In the genomic region with DNA sequence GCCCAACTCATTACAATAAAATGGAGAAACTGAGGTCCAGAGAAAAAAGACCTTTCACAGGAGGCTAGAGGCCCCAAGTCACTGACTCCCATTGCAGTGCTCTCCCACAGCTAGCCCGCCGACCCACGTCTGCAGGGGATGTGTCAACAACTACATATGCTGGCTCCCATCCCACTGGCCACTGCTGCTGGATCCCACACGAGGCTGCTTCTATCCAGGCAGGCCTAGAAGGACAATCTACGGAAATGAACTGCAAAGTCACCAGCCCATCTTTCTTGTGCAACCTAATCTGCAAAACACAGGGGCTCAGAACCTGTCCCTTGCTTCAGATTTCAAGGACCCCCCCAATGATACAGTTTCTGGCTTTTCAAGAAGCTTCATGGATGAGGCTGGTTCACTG, we compare ENCODE assay signal across 19 cellular contexts. TPM values are rescaled to one million over a fixed set of nuclear protein-coding genes. Genes with fewer than 3 reads are reported as not detected.
DNase-seq lines count a peak whose midpoint lies in the region; ATAC-seq and TF ChIP-seq lines count a peak whose summit lies in the region.
"Had no signal": no experiment of that assay in that cellular context is flagged by ENCODE, and none has a peak within 500 bp of the region (broad histone marks: within the 10 kb centered on the region; RNA-seq: fewer than 3 reads in every experiment).

No MANE protein-coding gene starts in this region.

- H3K36me3 ChIP-seq in gastroesophageal sphincter (no peaks in the 10 kb centered on the region), upper lobe of right lung (no peaks in the 10 kb centered on the region), SJCRH30 (peaks cover 5% of the 10 kb centered on the region)
- H3K36me3 ChIP-seq: breast epithelium, HAP-1 had no signal

- no peaks in the 10 kb centered on the region for H3K9me3 Mint-ChIP-seq in activated T-cell treated with anti-CD3 and anti-CD28 coated beads, Interleukin-2, amount 50 U/mL, for 24 hours
- no peaks in the 10 kb centered on the region for H3K9me3 Mint-ChIP-seq in natural killer cell treated with Interleukin-12 subunit alpha and Interleukin-12 subunit beta and Interleukin-15 and Interleukin-18, amount 100 ng/mL, for 72 hours

- no peak overlapping the region for H3K4me3 Mint-ChIP-seq in activated T-cell treated with anti-CD3 and anti-CD28 coated beads, Interleukin-2, amount 50 U/mL, for 24 hours
- no peak overlapping the region for H3K4me3 Mint-ChIP-seq in natural killer cell treated with Interleukin-12 subunit alpha and Interleukin-12 subunit beta and Interleukin-15 and Interleukin-18, amount 100 ng/mL, for 72 hours
- H3K4me3 Mint-ChIP-seq: activated naive CD8-positive, alpha-beta T cell had no signal

- H3K27ac Mint-ChIP-seq in activated T-cell treated with anti-CD3 and anti-CD28 coated beads, Interleukin-2, amount 50 U/mL, for 24 hours = peak overlapping the region; percentile 48
- peak overlapping the region; percentile 57 to 87 for H3K27ac Mint-ChIP-seq in natural killer cell treated with Interleukin-12 subunit alpha and Interleukin-12 subunit beta and Interleukin-15 and Interleukin-18, amount 100 ng/mL, for 72 hours
- H3K27ac Mint-ChIP-seq: activated naive CD8-positive, alpha-beta T cell had no signal

- intact Hi-C loops in upper lobe of right lung (cut with DNase I) = no loop called here

- H3K27ac ChIP-seq in gastroesophageal sphincter (peak overlapping the region in 3 of 4 donors; percentile 60 to 85 (median 84)), upper lobe of right lung (peak overlapping the region; percentile 79), SJCRH30 (no peak overlapping the region), caudate nucleus (ENCODE audit: low read depth, low read length) (no peak overlapping the region)
- H3K27ac ChIP-seq: 22Rv1, BLaER1 had no signal

- H3K9me3 ChIP-seq in gastroesophageal sphincter (no peaks in the 10 kb centered on the region), upper lobe of right lung (no peaks in the 10 kb centered on the region), SJCRH30 (replicated peaks) (no peaks in the 10 kb centered on the region)
- H3K9me3 ChIP-seq: BLaER1, breast epithelium, HAP-1 had no signal

- no peak overlapping the region for H3K4me3 ChIP-seq in gastroesophageal sphincter
- no peak overlapping the region for H3K4me3 ChIP-seq in upper lobe of right lung
- H3K4me3 ChIP-seq in SJCRH30 = no peak overlapping the region
- H3K4me3 ChIP-seq: BLaER1, breast epithelium, HAP-1 had no signal

- H3K4me1 Mint-ChIP-seq in activated T-cell treated with anti-CD3 and anti-CD28 coated beads, Interleukin-2, amount 50 U/mL, for 24 hours (ENCODE audit: low read depth) = peaks cover 84% of the 10 kb centered on the region
- H3K4me1 Mint-ChIP-seq in natural killer cell treated with Interleukin-12 subunit alpha and Interleukin-12 subunit beta and Interleukin-15 and Interleukin-18, amount 100 ng/mL, for 72 hours (ENCODE audit: low read depth in 2 of 2) = peaks cover 74 to 81% of the 10 kb centered on the region in 2 donors

- no peaks in the 10 kb centered on the region for H3K27me3 ChIP-seq in gastroesophageal sphincter
- no peaks in the 10 kb centered on the region for H3K27me3 ChIP-seq in upper lobe of right lung
- no peaks in the 10 kb centered on the region for H3K27me3 ChIP-seq in SJCRH30
- H3K27me3 ChIP-seq: BLaER1, breast epithelium had no signal

- DNase-seq in activated T-cell treated with anti-CD3 and anti-CD28 coated beads, Interleukin-2, amount 50 U/mL, for 24 hours = no peak
- no peak for DNase-seq in activated T-cell treated with anti-CD3 and anti-CD28 coated beads, Interleukin-2, amount 50 U/mL, for 1 hour
- DNase-seq in natural killer cell treated with Interleukin-12 subunit alpha and Interleukin-12 subunit beta and Interleukin-15 and Interleukin-18, amount 100 ng/mL, for 72 hours (ENCODE audit: low spot score) = no peak
- DNase-seq in upper lobe of right lung (no peak), SJCRH30 (no peak), caudate nucleus (lab: John Stamatoyannopoulos, UW) (no peak)
- DNase-seq: activated CD4-positive, alpha-beta T cell treated with anti-CD3 and anti-CD28 coated beads for 4 hours; DMS153; NCI-H2029; NCI-H510A; nucleus accumbens; stimulated activated CD4-positive, alpha-beta T cell treated with anti-CD3 and anti-CD28 coated beads, Interleukin-4, amount 100 ng/mL, for 1 hour had no signal

- 27 to 60% methylated on average over 1 to 4 of the region's 5 CpGs for WGBS in gastroesophageal sphincter (ENCODE audit: low coverage in 1 of 2), 2 donors

- peaks cover 9 to 91% (median 24%) of the 10 kb centered on the region in 3 donors for H3K4me1 ChIP-seq in gastroesophageal sphincter
- peaks cover 63% of the 10 kb centered on the region for H3K4me1 ChIP-seq in upper lobe of right lung
- H3K4me1 ChIP-seq in SJCRH30 = peaks cover 3% of the 10 kb centered on the region
- H3K4me1 ChIP-seq: breast epithelium, HAP-1 had no signal

- TF ChIP-seq CTCF in gastroesophageal sphincter (IDR thresholded peaks at IDR 0.05) (no peak), upper lobe of right lung (IDR thresholded peaks at IDR 0.05) (no peak)

- no peaks in the 10 kb centered on the region for H3K27me3 Mint-ChIP-seq in activated T-cell treated with anti-CD3 and anti-CD28 coated beads, Interleukin-2, amount 50 U/mL, for 24 hours
- no peaks in the 10 kb centered on the region for H3K27me3 Mint-ChIP-seq in natural killer cell treated with Interleukin-12 subunit alpha and Interleukin-12 subunit beta and Interleukin-15 and Interleukin-18, amount 100 ng/mL, for 72 hours
- H3K27me3 Mint-ChIP-seq: activated naive CD8-positive, alpha-beta T cell had no signal

- peaks cover 63% of the 10 kb centered on the region for H3K36me3 Mint-ChIP-seq in activated T-cell treated with anti-CD3 and anti-CD28 coated beads, Interleukin-2, amount 50 U/mL, for 24 hours (ENCODE audit: low read depth)
- peaks cover 7% of the 10 kb centered on the region for H3K36me3 Mint-ChIP-seq in natural killer cell treated with Interleukin-12 subunit alpha and Interleukin-12 subunit beta and Interleukin-15 and Interleukin-18, amount 100 ng/mL, for 72 hours

- ATAC-seq in gastroesophageal sphincter (no peak), upper lobe of right lung (no peak), GM19452 (IDR thresholded peaks at IDR 0.05; ENCODE audit: unreplicated experiment) (no peak)
- no peak for ATAC-seq in natural killer cell treated with Interleukin-12 subunit alpha and Interleukin-12 subunit beta and Interleukin-15 and Interleukin-18, amount 100 ng/mL, for 72 hours

- no peak for TF ChIP-seq POLR2A in gastroesophageal sphincter (IDR thresholded peaks at IDR 0.05)

- TF ChIP-seq EP300 in gastroesophageal sphincter (IDR thresholded peaks at IDR 0.05) = no peak

RNA-seq across cellular contexts. Expression of gene RAPGEF1, which starts 24.0 kb away (rescaled TPM):
- 100 to 1,000 TPM in 1 of 4 donors, 10 to 100 TPM in 3; 47.5 to 162 (median 77.6) TPM for total RNA-seq in gastroesophageal sphincter
- 100 to 1,000 TPM; 109 to 215 TPM for total RNA-seq in natural killer cell treated with Interleukin-12 subunit alpha and Interleukin-12 subunit beta and Interleukin-15 and Interleukin-18, amount 100 ng/mL, for 72 hours
- 144 TPM for total RNA-seq in upper lobe of right lung
- 78.5 and 82.0 TPM in 2 replicates for total RNA-seq in SJCRH30 (2014; rRNA removed; shearing (Covaris generic))

Comparison
In these comparisons a context has a peak if more than half of its experiments do, and no peak if none do; other contexts are left out.
1. H3K27ac ChIP-seq: peak in gastroesophageal sphincter (3 of 4) and upper lobe of right lung (single experiment); none in SJCRH30 (single experiment) and caudate nucleus (single experiment).